ENCODE assay signal across 8 cellular contexts in genomic region chr16:67108931-67109406, GRCh38. TPM values are rescaled to one million over a fixed set of nuclear protein-coding genes. Genes with fewer than 3 reads are reported as not detected.
DNase-seq lines count a peak whose midpoint lies in the region; ATAC-seq, FAIRE-seq and TF ChIP-seq lines count a peak whose summit lies in the region.

No MANE protein-coding gene starts in this region.

- peak overlapping the region; percentile 98 for H2AFZ ChIP-seq in mammary epithelial cell (ENCODE audit: low read depth, low read length)

- H3K27me3 ChIP-seq in left ventricle myocardium inferior (ENCODE audit: low read depth) (no peaks in the 10 kb centered on the region), mammary epithelial cell (ENCODE audit: insufficient read depth, low read length) (no peaks in the 10 kb centered on the region), mucosa of rectum (ENCODE audit: control insufficient read depth in 2 of 2, insufficient read depth in 2 of 2, low read length in 2 of 2) (no peaks in the 10 kb centered on the region), uterus (no peaks in the 10 kb centered on the region)

- CTCF ChIA-PET in mammary epithelial cell (lab: Charles Lee; ENCODE audit: low non-redundant PET), result no interaction called here

- no peak for TF ChIP-seq CTCF in left ventricle myocardium inferior (IDR thresholded peaks at IDR 0.05; ENCODE audit: borderline replicate concordance)
- no peak for TF ChIP-seq CTCF in mammary epithelial cell (conservative IDR thresholded peaks at IDR 0.05 in 1 of 2, IDR thresholded peaks at IDR 0.05 in 1 of 2; ENCODE audit: extremely low read depth in 1 of 2, insufficient read depth in 1 of 2, low read depth in 1 of 2, low read length in 2 of 2)
- no peak for TF ChIP-seq CTCF in uterus (IDR thresholded peaks at IDR 0.05)

- no peak for FAIRE-seq in HTR-8/SVneo (lab: Jason Lieb, UNC)

- H3K9me3 ChIP-seq in left ventricle myocardium inferior (replicated peaks), result no peaks in the 10 kb centered on the region
- no peaks in the 10 kb centered on the region for H3K9me3 ChIP-seq in mammary epithelial cell (replicated peaks; ENCODE audit: insufficient read depth, low read length)
- no peaks in the 10 kb centered on the region for H3K9me3 ChIP-seq in mucosa of rectum (ENCODE audit: control insufficient read depth in 2 of 2, low read length in 2 of 2)
- no peaks in the 10 kb centered on the region for H3K9me3 ChIP-seq in uterus

- dilution Hi-C loops in mammary epithelial cell (cut with HindIII; ENCODE audit: low sequenced_read_pairs), result no loop called here

- peak overlapping the region; percentile 64 for H3K9ac ChIP-seq in mammary epithelial cell (ENCODE audit: insufficient read depth, low read length)
- H3K9ac ChIP-seq in mucosa of rectum (ENCODE audit: low read depth in 1 of 2, low read length in 2 of 2), result peak overlapping the region; percentile 91 to 95

- H3K4me2 ChIP-seq in mammary epithelial cell (ENCODE audit: insufficient read depth, low read depth, low read length), result peak overlapping the region; percentile 94

- intact Hi-C loops in left ventricle myocardium inferior (cut with micrococcal nuclease), result no loop called here
- intact Hi-C loops in left ventricle myocardium superior (cut with micrococcal nuclease), result no loop called here
- intact Hi-C loops in mammary epithelial cell (cut with micrococcal nuclease), result no loop called here
- intact Hi-C loops in uterus (cut with DNase I; ENCODE audit: low total_unique reads), result no loop called here

- ATAC-seq in left ventricle myocardium superior, result no peak
- ATAC-seq in GM18511 (IDR thresholded peaks at IDR 0.05; ENCODE audit: unreplicated experiment), result no peak

- in situ Hi-C loops in mammary epithelial cell (cut with MboI; ENCODE audit: low sequenced_read_pairs in 2 of 2), result no loop called here

- H3K4me3 ChIP-seq in left ventricle myocardium inferior (peak overlapping the region; percentile 93), mammary epithelial cell (replicated peaks in 1 of 3; ENCODE audit: insufficient read depth in 1 of 3, low read depth in 2 of 3, low read length in 3 of 3) (peak overlapping the region in 2 of 3 experiments; percentile 45 to 89), mucosa of rectum (ENCODE audit: low read length in 2 of 2) (peak overlapping the region; percentile 88 to 99), uterus (peak overlapping the region; percentile 80 to 82)

- peaks cover 52% of the 10 kb centered on the region for H3K4me1 ChIP-seq in left ventricle myocardium inferior
- peaks cover 20% of the 10 kb centered on the region for H3K4me1 ChIP-seq in mammary epithelial cell (ENCODE audit: insufficient read depth, low read length)
- H3K4me1 ChIP-seq in mucosa of rectum (ENCODE audit: control insufficient read depth in 2 of 2, insufficient read depth in 2 of 2, low read length in 2 of 2), result peaks cover 18 to 35% of the 10 kb centered on the region in 2 donors
- H3K4me1 ChIP-seq in uterus, result peaks cover 0 to 8% of the 10 kb centered on the region in 2 donors

- H3K27ac ChIP-seq in left ventricle myocardium inferior (replicated peaks), result peak overlapping the region; percentile 92
- peak overlapping the region; percentile 62 for H3K27ac ChIP-seq in mammary epithelial cell (ENCODE audit: insufficient read depth, low read depth, low read length)
- peak overlapping the region; percentile 86 to 91 for H3K27ac ChIP-seq in mucosa of rectum (ENCODE audit: low read depth in 2 of 2, low read length in 2 of 2)
- H3K27ac ChIP-seq in uterus, result peak overlapping the region; percentile 76 to 80

- no TSS peak for BruUV-seq in mammary epithelial cell (replicated peaks; lab: Mats Ljungman, UMichigan)

- peaks cover 38% of the 10 kb centered on the region for H3K79me2 ChIP-seq in mammary epithelial cell (ENCODE audit: insufficient read depth, low read length)

- DNase-seq in left ventricle myocardium inferior (no peak), left ventricle myocardium superior (no peak), mammary epithelial cell (no peak), uterus (no peak), DMS153 (lab: John Stamatoyannopoulos, UW) (no peak), HTR-8/SVneo (ENCODE audit: insufficient read length, low spot score) (no peak)

- H3K36me3 ChIP-seq in left ventricle myocardium inferior, result no peaks in the 10 kb centered on the region
- H3K36me3 ChIP-seq in mammary epithelial cell (ENCODE audit: insufficient read depth, low read length), result no peaks in the 10 kb centered on the region
- no peaks in the 10 kb centered on the region for H3K36me3 ChIP-seq in mucosa of rectum (ENCODE audit: control insufficient read depth in 2 of 2, insufficient read depth in 2 of 2, low read length in 2 of 2)
- H3K36me3 ChIP-seq in uterus, result no peaks in the 10 kb centered on the region

- TF ChIP-seq POLR2A in uterus (IDR thresholded peaks at IDR 0.05), result no peak

- WGBS in mammary epithelial cell (ENCODE audit: low coverage, missing lambda C conversion rate), result 88% methylated on average over 13 of the region's 18 CpGs

- no peaks in the 10 kb centered on the region for H4K20me1 ChIP-seq in mammary epithelial cell (ENCODE audit: insufficient read depth, low read length)

RNA-seq across cellular contexts. Expression of gene PHAF1, which starts 0.8 kb away (rescaled TPM):
- total RNA-seq in left ventricle myocardium inferior (10.4 TPM), left ventricle myocardium superior (10.7 TPM), mammary epithelial cell (10 to 100 TPM; 12.5 to 13.5 TPM), uterus (10 to 100 TPM; 12.3 to 27.1 (median 21.1) TPM)
- polyA plus RNA-seq in mammary epithelial cell, result 16.6 TPM
- polyA minus RNA-seq in mammary epithelial cell, result 12.7 TPM

RNA-seq across cellular contexts. Expression of gene B3GNT9, which starts 41.8 kb away (rescaled TPM):
- total RNA-seq in left ventricle myocardium inferior, result 9.8 TPM
- total RNA-seq in left ventricle myocardium superior, result 7.8 TPM
- 10 to 100 TPM in 1 of 2 donors, 1 to 10 TPM in 1; 4.7 to 22.0 TPM for total RNA-seq in mammary epithelial cell
- 10.9 TPM for polyA plus RNA-seq in mammary epithelial cell
- polyA minus RNA-seq in mammary epithelial cell, result 17.8 TPM
- 10 to 100 TPM in 3 of 4 donors, 1 to 10 TPM in 1; 2.4 to 40.1 (median 15.1) TPM for total RNA-seq in uterus

RNA-seq across cellular contexts. Expression of gene TRADD, which starts 50.7 kb away (rescaled TPM):
- total RNA-seq in left ventricle myocardium inferior, result 9.8 TPM
- total RNA-seq in left ventricle myocardium superior, result 7.2 TPM
- 10 to 100 TPM; 17.8 to 18.6 TPM for total RNA-seq in mammary epithelial cell
- polyA plus RNA-seq in mammary epithelial cell, result 16.1 TPM
- polyA minus RNA-seq in mammary epithelial cell, result 4.9 TPM
- total RNA-seq in uterus, result 10 to 100 TPM in 2 of 4 donors, 1 to 10 TPM in 2; 2.6 to 21.0 (median 10.6) TPM

RNA-seq across cellular contexts. Expression of gene FBXL8, which starts 50.8 kb away (rescaled TPM):
- total RNA-seq in left ventricle myocardium inferior (9.4 TPM), left ventricle myocardium superior (12.0 TPM), mammary epithelial cell (10 to 100 TPM; 12.0 to 14.6 TPM), uterus (10 to 100 TPM in 2 of 4 donors, 1 to 10 TPM in 1, not detected in 1; 2.6 to 47.4 (median 14.1) TPM)
- 6.1 TPM for polyA plus RNA-seq in mammary epithelial cell
- polyA minus RNA-seq in mammary epithelial cell, result not detected

RNA-seq across cellular contexts. Expression of gene HSF4, which starts 55.6 kb away (rescaled TPM):
- total RNA-seq in left ventricle myocardium inferior (70.5 TPM), left ventricle myocardium superior (71.0 TPM), mammary epithelial cell (10 to 100 TPM in 1 of 2 donors, 1 to 10 TPM in 1; 2.3 to 19.9 TPM), uterus (10 to 100 TPM in 3 of 4 donors, not detected in 1; 11.3 to 51.9 (median 42.3) TPM)
- polyA plus RNA-seq in mammary epithelial cell, result 3.6 TPM
- polyA minus RNA-seq in mammary epithelial cell, result 1.8 TPM
